9 cellular contexts compared by ENCODE assay signal in the genomic region with DNA sequence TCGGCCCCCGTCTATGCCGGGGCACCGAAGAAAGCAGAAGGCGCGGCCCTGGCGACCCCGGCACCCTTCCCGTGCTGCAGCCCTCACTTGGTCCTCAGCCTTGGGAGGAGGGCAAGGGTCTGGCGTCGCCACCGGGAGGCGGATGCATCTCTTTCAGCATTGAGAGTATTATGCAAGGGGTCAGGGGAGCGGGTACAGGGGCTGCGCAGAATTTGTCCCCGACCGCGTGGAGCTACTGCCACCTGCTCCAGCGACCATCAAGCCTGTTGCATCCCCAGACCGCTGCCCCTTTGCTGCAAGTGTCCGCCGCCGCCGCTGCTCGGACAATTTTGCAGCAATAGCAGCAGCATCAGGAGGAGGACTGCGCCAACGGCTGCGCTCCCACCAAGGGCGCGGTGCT. TPM values are rescaled to one million over a fixed set of nuclear protein-coding genes. Genes with fewer than 3 reads are reported as not detected.
"Had no signal": no experiment of that assay in that cellular context is flagged by ENCODE, and none has a peak within 500 bp of the region (broad histone marks: within the 10 kb centered on the region; RNA-seq: fewer than 3 reads in every experiment).

No MANE protein-coding gene starts in this region.

RNA-seq across cellular contexts. Expression of a gene that starts 1.1 kb away (rescaled TPM):
- total RNA-seq: PC-3, PC-9, Right ventricle myocardium inferior, Right ventricle myocardium superior, RPMI7951, SJSA1, SK-MEL-5 had no signal

RNA-seq across cellular contexts. Expression of a gene that starts 52.6 kb away (rescaled TPM):
- total RNA-seq: OCI-LY7, PC-9 had no signal
- polyA plus RNA-seq: SK-N-SH had no signal
